In genomic region chr13:66222926-66223325, GRCh38 we compare ENCODE assay signal across 24 cellular contexts.
DNase-seq lines count a peak whose midpoint lies in the region; ATAC-seq and TF ChIP-seq lines count a peak whose summit lies in the region.
"Had no signal": no experiment of that assay in that cellular context is flagged by ENCODE, and none has a peak within 500 bp of the region (broad histone marks: within the 10 kb centered on the region; RNA-seq: fewer than 3 reads in every experiment).

No MANE protein-coding gene starts in this region.

- H3K4me3 ChIP-seq in NB4 (ENCODE audit: low read depth, low read length) = no peak overlapping the region
- H3K4me3 ChIP-seq: gastrocnemius medialis had no signal

- H3K4me3 Mint-ChIP-seq in natural killer cell = no peak overlapping the region
- H3K4me3 Mint-ChIP-seq in chondrocyte (ENCODE audit: unreplicated experiment) = no peak overlapping the region
- H3K4me3 Mint-ChIP-seq: activated CD4-positive, alpha-beta memory T cell treated with anti-CD3 and anti-CD28 coated beads, Interleukin-2, amount 10 ng/mL, durations not matched to agents 7 days and 5 days; activated naive CD8-positive, alpha-beta T cell treated with anti-CD3 and anti-CD28 coated beads, Interleukin-2, amount 50 U/mL, for 24 hours; activated T-cell treated with anti-CD3 and anti-CD28 coated beads, Interleukin-2, amount 50 U/mL, for 4 hours had no signal

- H3K36me3 Mint-ChIP-seq in natural killer cell = no peaks in the 10 kb centered on the region
- H3K36me3 Mint-ChIP-seq in chondrocyte (ENCODE audit: low read depth) = peaks cover 2% of the 10 kb centered on the region

- intact Hi-C loops in natural killer cell (cut with micrococcal nuclease) = no loop called here

- no peak overlapping the region for H3K27ac Mint-ChIP-seq in natural killer cell
- no peak overlapping the region for H3K27ac Mint-ChIP-seq in chondrocyte (ENCODE audit: unreplicated experiment)
- H3K27ac Mint-ChIP-seq: activated CD4-positive, alpha-beta memory T cell treated with anti-CD3 and anti-CD28 coated beads, Interleukin-2, amount 10 ng/mL, durations not matched to agents 7 days and 5 days; activated naive CD8-positive, alpha-beta T cell treated with anti-CD3 and anti-CD28 coated beads, Interleukin-2, amount 50 U/mL, for 24 hours had no signal

- H3K9me3 Mint-ChIP-seq in natural killer cell (no peaks in the 10 kb centered on the region), chondrocyte (ENCODE audit: low read depth) (peaks cover 2% of the 10 kb centered on the region)
- H3K9me3 Mint-ChIP-seq: activated naive CD8-positive, alpha-beta T cell treated with anti-CD3 and anti-CD28 coated beads, Interleukin-2, amount 50 U/mL, for 24 hours had no signal

- TF ChIP-seq CTCF in NB4 (IDR thresholded peaks at IDR 0.05; ENCODE audit: low read depth, low read length) = no peak
- TF ChIP-seq CTCF in natural killer cell (IDR thresholded peaks at IDR 0.05) = no peak
- no peak for TF ChIP-seq CTCF in chondrocyte (IDR thresholded peaks at IDR 0.05)

- DNase-seq in NB4 (ENCODE audit: low read depth) (peak; percentile 82), natural killer cell (no peak), chondrocyte (ENCODE audit: low spot score) (no peak), CD1c-positive myeloid dendritic cell (ENCODE audit: extremely low spot score) (no peak), 8988T (no peak)
- DNase-seq: activated CD4-positive, alpha-beta memory T cell treated with anti-CD3 and anti-CD28 coated beads, Interleukin-2, amount 10 ng/mL, durations not matched to agents 7 days and 5 days; activated naive CD8-positive, alpha-beta T cell treated with anti-CD3 and anti-CD28 coated beads, Interleukin-2, amount 50 U/mL, for 24 hours; activated T-cell treated with anti-CD3 and anti-CD28 coated beads, Interleukin-2, amount 50 U/mL, for 4 hours; BE2C; dermis blood vessel endothelial cell; gastrocnemius medialis; GOT3; NCI-H1092; NCI-H2107; NCI-H524 treated with DMSO at 0.1 percent for 48 hours; right cardiac atrium; RPMI8226; stimulated activated CD4-positive, alpha-beta T cell treated with anti-CD3 and anti-CD28 coated beads, Interleukin-15, amount 100 ng/mL, for 24 hours; stimulated activated naive CD4-positive, alpha-beta T cell treated with Interleukin-2 at 50 U/mL for 16 hours; T-helper 1 cell; trophoblast cell had no signal

- ATAC-seq in GM19463 (IDR thresholded peaks at IDR 0.05; ENCODE audit: unreplicated experiment) (peak; percentile 73), HG02798 (IDR thresholded peaks at IDR 0.05; ENCODE audit: poor library complexity, unreplicated experiment) (peak; percentile 60), natural killer cell (peak; percentile 58 to 87 (median 61))
- ATAC-seq: activated naive CD8-positive, alpha-beta T cell treated with anti-CD3 and anti-CD28 coated beads, Interleukin-2, amount 50 U/mL, for 24 hours; activated T-cell treated with anti-CD3 and anti-CD28 coated beads, Interleukin-2, amount 50 U/mL, for 4 hours; gastrocnemius medialis; left lobe of liver; right cardiac atrium had no signal

- H3K27me3 Mint-ChIP-seq in natural killer cell (ENCODE audit: low read depth in 2 of 2) (no peaks in the 10 kb centered on the region), chondrocyte (ENCODE audit: low read depth) (no peaks in the 10 kb centered on the region)
- H3K27me3 Mint-ChIP-seq: activated CD4-positive, alpha-beta memory T cell treated with anti-CD3 and anti-CD28 coated beads, Interleukin-2, amount 10 ng/mL, durations not matched to agents 7 days and 5 days; activated naive CD8-positive, alpha-beta T cell treated with anti-CD3 and anti-CD28 coated beads, Interleukin-2, amount 50 U/mL, for 24 hours had no signal

- H3K4me1 Mint-ChIP-seq in natural killer cell (peaks cover 7 to 10% of the 10 kb centered on the region in 2 donors), chondrocyte (ENCODE audit: low read depth) (peaks cover 3% of the 10 kb centered on the region)
- H3K4me1 Mint-ChIP-seq: activated naive CD8-positive, alpha-beta T cell treated with anti-CD3 and anti-CD28 coated beads, Interleukin-2, amount 50 U/mL, for 24 hours had no signal

- TF ChIP-seq POLR2A in NB4 (IDR thresholded peaks at IDR 0.05; ENCODE audit: extremely low read depth, insufficient read length) = no peak
